Comparison of ENCODE assay signal across 7 cellular contexts in genomic region chr6:33082702-33083101, GRCh38.
DNase-seq lines count a peak whose midpoint lies in the region; ATAC-seq and TF ChIP-seq lines count a peak whose summit lies in the region.

No MANE protein-coding gene starts in this region.

- intact Hi-C loops in posterior cingulate gyrus (cut with DNase I): loop anchor here (10.0 kb wide), 1 partner anchor 68 kb away; no protein-coding TSS in a partner anchor

- peak; percentile 56 for DNase-seq in NB4 (ENCODE audit: low read depth)
- peak; percentile 58 to 76 for DNase-seq in cardiac fibroblast (ENCODE audit: low read depth in 2 of 2)
- DNase-seq in midbrain (lab: John Stamatoyannopoulos, UW): peak; percentile 82
- DNase-seq in Kasumi-1 (lab: John Stamatoyannopoulos, UW): no peak
- no peak for DNase-seq in posterior cingulate gyrus

- TF ChIP-seq CTCF in GM12873 (IDR thresholded peaks at IDR 0.05; ENCODE audit: insufficient read depth, low read depth, low read length, missing control alignments) (peak; percentile 65), NB4 (IDR thresholded peaks at IDR 0.05; ENCODE audit: low read depth, low read length) (peak; percentile 81), cardiac fibroblast (IDR thresholded peaks at IDR 0.05; ENCODE audit: low read depth, low read length) (peak; percentile 61)

- no peak for ATAC-seq in HG03280 (IDR thresholded peaks at IDR 0.05; ENCODE audit: unreplicated experiment)

- H3K4me3 ChIP-seq in NB4 (ENCODE audit: low read depth, low read length): no peak overlapping the region
- H3K4me3 ChIP-seq in cardiac fibroblast (replicated peaks in 1 of 2; ENCODE audit: low read depth in 2 of 2, low read length in 2 of 2): no peak overlapping the region

- TF ChIP-seq POLR2A in NB4 (IDR thresholded peaks at IDR 0.05; ENCODE audit: extremely low read depth, insufficient read length): no peak

Comparison
In these comparisons a context has a peak if more than half of its experiments do, and no peak if none do; other contexts are left out.
1. DNase-seq: peak in NB4 (single experiment), cardiac fibroblast (2 of 2) and midbrain (single experiment); none in Kasumi-1 (0 of 2) and posterior cingulate gyrus (0 of 10).
2. Peak in every context shown above with its lines, with median percentiles within 50 percentile points of each other: CTCF ChIP-seq.